ENCODE assay signal across 8 cellular contexts in genomic region chr16:29600111-29601000, GRCh38.
DNase-seq lines count a peak whose midpoint lies in the region; ATAC-seq, FAIRE-seq and TF ChIP-seq lines count a peak whose summit lies in the region.
"Not testable (repeated sequence)": the region's sequence is repeated elsewhere in the genome, so short reads cannot be mapped to it uniquely, and the experiment has no call there.

No MANE protein-coding gene starts in this region.

- not testable (repeated sequence) for TF ChIP-seq CTCF in DOHH2 (IDR thresholded peaks at IDR 0.05; ENCODE audit: low read depth, low read length, poor library complexity, severe bottlenecking); OCI-LY7 (conservative IDR thresholded peaks at IDR 0.05; ENCODE audit: low read length); K562 (IDR thresholded peaks at IDR 0.05 in 2 of 3, conservative IDR thresholded peaks at IDR 0.05 in 1 of 3; ENCODE audit: insufficient read depth in 2 of 3, low read depth in 1 of 3, low read length in 3 of 3); mesothelial cell of epicardium (IDR thresholded peaks at IDR 0.05; ENCODE audit: unreplicated experiment)

- intact Hi-C loops in OCI-LY7 (cut with micrococcal nuclease; ENCODE audit: unreplicated experiment), result loop anchor here (10.0 kb wide), 1 partner anchor 64 kb away; the partner anchor contains the start of gene SPN
- intact Hi-C loops in K562 (cut with micrococcal nuclease), result not testable (repeated sequence)

- H3K9me3 Mint-ChIP-seq in mesothelial cell of epicardium; stimulated activated memory B cell treated with anti-CD40 and anti-IgM and Interleukin-4, amounts not matched to agents 10 μg/mL and 1 μg/mL and 100 μg/mL, for 72 hours: not testable (repeated sequence)

- FAIRE-seq in K562 (lab: Jason Lieb, UNC), result not testable (repeated sequence)

- H3K79me2 ChIP-seq in DOHH2 (ENCODE audit: control insufficient read depth, low read length) (peaks cover 85% of the 10 kb centered on the region), OCI-LY7 (ENCODE audit: insufficient read depth, low read depth, low read length) (peaks cover 84% of the 10 kb centered on the region), K562 (ENCODE audit: control insufficient read depth, insufficient read depth, low read length) (peaks cover 84% of the 10 kb centered on the region)

- not testable (repeated sequence) for TF ChIP-seq POLR2A in K562 (conservative IDR thresholded peaks at IDR 0.05)

- not testable (repeated sequence) for H3K9me2 ChIP-seq in DOHH2 (replicated peaks; ENCODE audit: control insufficient read depth, low read length); OCI-LY7 (ENCODE audit: insufficient read depth, low read length)

- H3K36me3 ChIP-seq in DOHH2 (ENCODE audit: control insufficient read depth, low read length), result peaks cover 24% of the 10 kb centered on the region
- H3K36me3 ChIP-seq in OCI-LY7 (ENCODE audit: insufficient read depth, low read length), result not testable (repeated sequence)
- peaks cover 31% of the 10 kb centered on the region; the same call in 1 of the 3 replicates for H3K36me3 ChIP-seq in K562 (ENCODE audit: control insufficient read depth, insufficient read depth, low read length)

- POLR2A ChIA-PET in OCI-LY7 (lab: Charles Lee), result interaction anchor here (0.6 kb wide), 1 partner anchor 515 kb away, joined by 3 read pairs; no protein-coding TSS in a partner anchor
- POLR2A ChIA-PET in K562 (lab: Yijun Ruan, JAX), result not testable (repeated sequence)

- H3K9me1 ChIP-seq in K562 (ENCODE audit: control insufficient read depth, insufficient read depth, low read length), result not testable (repeated sequence)

- peak overlapping the region in 1 of 2 experiments; percentile 52; a peak in 2 of 4 replicates for H3K9ac ChIP-seq in K562 (ENCODE audit: insufficient read depth in 1 of 2, low read depth in 2 of 2, low read length in 2 of 2)

- CTCF ChIA-PET in OCI-LY7 (lab: Charles Lee; ENCODE audit: unreplicated experiment); K562 (lab: Yijun Ruan, JAX; ENCODE audit: low intra/inter-chr PET ratio): not testable (repeated sequence)

- H3K4me1 ChIP-seq in DOHH2 (ENCODE audit: control insufficient read depth, low read length) (peaks cover 60% of the 10 kb centered on the region), OCI-LY7 (ENCODE audit: insufficient read depth, low read length, poor library complexity, severe bottlenecking) (peaks cover 62% of the 10 kb centered on the region), K562 (replicated peaks in 1 of 2; ENCODE audit: control insufficient read depth in 2 of 2, insufficient read depth in 2 of 2, low read length in 2 of 2) (peaks cover 5 to 40% of the 10 kb centered on the region in 2 experiments; a peak in 4 of 5 replicates)

- H3K4me1 Mint-ChIP-seq in mesothelial cell of epicardium, result peaks cover 24% of the 10 kb centered on the region
- H3K4me1 Mint-ChIP-seq in stimulated activated memory B cell treated with anti-CD40 and anti-IgM and Interleukin-4, amounts not matched to agents 10 μg/mL and 1 μg/mL and 100 μg/mL, for 72 hours, result peaks cover 57% of the 10 kb centered on the region

- not testable (repeated sequence) for BruUV-seq in OCI-LY7 (replicated peaks; lab: Mats Ljungman, UMichigan); K562 (replicated peaks; lab: Mats Ljungman, UMichigan)

- not testable (repeated sequence) for H4K20me1 ChIP-seq in DOHH2 (ENCODE audit: control insufficient read depth, insufficient read depth, low read depth, low read length); OCI-LY7 (ENCODE audit: insufficient read depth, low read length)
- peaks cover 17% of the 10 kb centered on the region; the same call in 1 of the 2 replicates for H4K20me1 ChIP-seq in K562 (replicated peaks; ENCODE audit: control insufficient read depth, insufficient read depth, low read length)

- H3K27ac ChIP-seq in DOHH2 (ENCODE audit: low read depth, low read length), result peak overlapping the region; percentile 56
- H3K27ac ChIP-seq in OCI-LY7 (ENCODE audit: low read depth, low read length, poor library complexity, severe bottlenecking), result peak overlapping the region; percentile 89
- H3K27ac ChIP-seq in K562 (ENCODE audit: extremely low read depth, low read depth, low read length), result not testable (repeated sequence)

- TF ChIP-seq RAD21 in K562 (CRISPR knock-in tag; conservative IDR thresholded peaks at IDR 0.05 in 1 of 2, IDR thresholded peaks at IDR 0.05 in 1 of 2), result not testable (repeated sequence)

- peak; percentile 46 for DNase-seq in HT-29 (ENCODE audit: low spot score)
- peak; percentile 87 for DNase-seq in OCI-LY7 (ENCODE audit: low spot score)
- peak; percentile 49 to 62 for DNase-seq in activated CD4-positive, alpha-beta T cell treated with anti-CD3 and anti-CD28 coated beads, Interleukin-2, amount 50 U/mL, for 48 hours
- DNase-seq in K562 (ENCODE audit: extremely low read depth in 1 of 4, low spot score in 3 of 4), result peak in 2 of 4 experiments; percentile 5 to 12
- DNase-seq in mesothelial cell of epicardium (ENCODE audit: low spot score in 2 of 2, unreplicated experiment in 2 of 2), result not testable (repeated sequence)

- peak; percentile 40 for ATAC-seq in GM19328 (IDR thresholded peaks at IDR 0.05; ENCODE audit: unreplicated experiment)
- ATAC-seq in K562, result not testable (repeated sequence)
- ATAC-seq in stimulated activated memory B cell treated with anti-CD40 and anti-IgM and Interleukin-4, amounts not matched to agents 10 μg/mL and 1 μg/mL and 100 μg/mL, for 72 hours, result peak; percentile 84

- H3K4me3 ChIP-seq in DOHH2 (ENCODE audit: low read length) (peak overlapping the region; percentile 61), OCI-LY7 (ENCODE audit: low read depth, low read length, poor library complexity, severe bottlenecking) (peak overlapping the region; percentile 68)
- not testable (repeated sequence) for H3K4me3 ChIP-seq in K562

- not testable (repeated sequence) for H2AFZ ChIP-seq in OCI-LY7 (ENCODE audit: low read length); K562 (ENCODE audit: low read depth, low read length)

- 81% methylated on average over 20 of the region's 26 CpGs for WGBS in K562 (ENCODE audit: insufficient coverage, low coverage, missing lambda C conversion rate)

- H3K27me3 Mint-ChIP-seq in mesothelial cell of epicardium (ENCODE audit: low read depth); stimulated activated memory B cell treated with anti-CD40 and anti-IgM and Interleukin-4, amounts not matched to agents 10 μg/mL and 1 μg/mL and 100 μg/mL, for 72 hours: not testable (repeated sequence)

- H3K4me2 ChIP-seq in DOHH2 (ENCODE audit: low read length), result peak overlapping the region; percentile 52
- H3K4me2 ChIP-seq in OCI-LY7 (ENCODE audit: low read length), result peak overlapping the region; percentile 94
- not testable (repeated sequence) for H3K4me2 ChIP-seq in K562 (ENCODE audit: insufficient read depth, low read length)

- TF ChIP-seq EP300 in K562 (IDR thresholded peaks at IDR 0.05; ENCODE audit: low read length), result not testable (repeated sequence)

- H3F3A ChIP-seq in DOHH2 (ENCODE audit: control insufficient read depth, insufficient read depth), result not testable (repeated sequence)

- H3K27ac Mint-ChIP-seq in mesothelial cell of epicardium, result peak overlapping the region; percentile 69
- peak overlapping the region; percentile 90 for H3K27ac Mint-ChIP-seq in stimulated activated memory B cell treated with anti-CD40 and anti-IgM and Interleukin-4, amounts not matched to agents 10 μg/mL and 1 μg/mL and 100 μg/mL, for 72 hours

- not testable (repeated sequence) for H3K9me3 ChIP-seq in DOHH2 (ENCODE audit: control insufficient read depth, insufficient read depth, low read length); OCI-LY7 (ENCODE audit: low read length); K562 (replicated peaks; ENCODE audit: control insufficient read depth, insufficient read depth, low read depth, low read length)

- not testable (repeated sequence) for H3K27me3 ChIP-seq in DOHH2 (ENCODE audit: control insufficient read depth, low read length); K562 (ENCODE audit: control insufficient read depth in 2 of 2, insufficient read depth in 2 of 2, low read length in 2 of 2)

- in situ Hi-C loops in K562 (cut with MboI), result not testable (repeated sequence)

- H3K36me3 Mint-ChIP-seq in mesothelial cell of epicardium, result not testable (repeated sequence)
- H3K36me3 Mint-ChIP-seq in stimulated activated memory B cell treated with anti-CD40 and anti-IgM and Interleukin-4, amounts not matched to agents 10 μg/mL and 1 μg/mL and 100 μg/mL, for 72 hours, result peaks cover 18% of the 10 kb centered on the region

- not testable (repeated sequence) for H3K4me3 Mint-ChIP-seq in mesothelial cell of epicardium
- H3K4me3 Mint-ChIP-seq in stimulated activated memory B cell treated with anti-CD40 and anti-IgM and Interleukin-4, amounts not matched to agents 10 μg/mL and 1 μg/mL and 100 μg/mL, for 72 hours, result peak overlapping the region; percentile 73

TF ChIP-seq in K562, 482 proteins besides CTCF, POLR2A, EP300 and RAD21:
- TF ChIP-seq RBFOX2 (IDR thresholded peaks at IDR 0.05; ENCODE audit: low read depth, low read length) (peak; percentile 52), POLR2G (IDR thresholded peaks at IDR 0.05; ENCODE audit: low read depth, low read length) (0 out of 2 replicates have a peak, but pooled peaks have one; percentile 25)
